Comparison of ENCODE assay signal across 15 cellular contexts in genomic region chr1:223724376-223724775, GRCh38. TPM values are rescaled to one million over a fixed set of nuclear protein-coding genes. Genes with fewer than 3 reads are reported as not detected.
DNase-seq lines count a peak whose midpoint lies in the region; ATAC-seq and TF ChIP-seq lines count a peak whose summit lies in the region.
"Had no signal": no experiment of that assay in that cellular context is flagged by ENCODE, and none has a peak within 500 bp of the region (broad histone marks: within the 10 kb centered on the region; RNA-seq: fewer than 3 reads in every experiment).

No MANE protein-coding gene starts in this region.

- H3K27me3 ChIP-seq in A673 (replicated peaks; ENCODE audit: insufficient read depth, low read depth, low read length, poor library complexity) (no peaks in the 10 kb centered on the region), mesenchymal stem cell (ENCODE audit: control insufficient read depth in 1 of 2, insufficient read depth in 1 of 2, low read length in 2 of 2) (no peaks in the 10 kb centered on the region)
- H3K27me3 ChIP-seq in CD8-positive, alpha-beta memory T cell (ENCODE audit: insufficient read depth, low read length, poor library complexity, severe bottlenecking) = no peaks in the 10 kb centered on the region

- peaks cover 30% of the 10 kb centered on the region for H3K36me3 ChIP-seq in A673 (ENCODE audit: insufficient read depth, low read length, poor library complexity, severe bottlenecking)
- H3K36me3 ChIP-seq in CD8-positive, alpha-beta memory T cell (ENCODE audit: insufficient read depth, low read length) = peaks cover 42% of the 10 kb centered on the region
- H3K36me3 ChIP-seq in mesenchymal stem cell (ENCODE audit: control insufficient read depth in 1 of 2, insufficient read depth in 2 of 2, low read depth in 1 of 2, low read length in 2 of 2) = peaks cover 50 to 79% of the 10 kb centered on the region in 2 experiments

- H3K36me3 Mint-ChIP-seq in CD8-positive, alpha-beta memory T cell = peaks cover 15 to 74% (median 30%) of the 10 kb centered on the region in 3 donors
- peaks cover 38% of the 10 kb centered on the region for H3K36me3 Mint-ChIP-seq in activated T-helper 17 cell treated with anti-CD3 and anti-CD28 coated beads, Interleukin-2, amount 50 U/mL, for 72 hours (ENCODE audit: low read depth)

- H3K4me1 Mint-ChIP-seq in CD8-positive, alpha-beta memory T cell = peaks cover 75 to 96% (median 90%) of the 10 kb centered on the region in 3 donors
- H3K4me1 Mint-ChIP-seq in activated T-helper 17 cell treated with anti-CD3 and anti-CD28 coated beads, Interleukin-2, amount 50 U/mL, for 72 hours = peaks cover 46% of the 10 kb centered on the region

- no peak overlapping the region for H2BK5ac ChIP-seq in mesenchymal stem cell (ENCODE audit: low read depth, low read length, poor library complexity, severe bottlenecking)

- peak; percentile 42 for DNase-seq in A673 (ENCODE audit: low spot score)
- DNase-seq in CD8-positive, alpha-beta memory T cell = no peak
- peak; percentile 85 for DNase-seq in mesenchymal stem cell
- DNase-seq in erythroblast (lab: John Stamatoyannopoulos, UW) = no peak
- no peak for DNase-seq in putamen (ENCODE audit: low spot score)
- DNase-seq in NCI-H345 (lab: John Stamatoyannopoulos, UW) = no peak
- no peak for DNase-seq in COLO829 (ENCODE audit: low spot score)
- DNase-seq: activated CD4-positive, alpha-beta T cell treated with anti-CD3 and anti-CD28 coated beads for 4 hours; left ventricle myocardium superior; psoas muscle; RPMI8226; T-helper 9 cell had no signal

- no peaks in the 10 kb centered on the region for H3K27me3 Mint-ChIP-seq in CD8-positive, alpha-beta memory T cell
- H3K27me3 Mint-ChIP-seq in activated T-helper 17 cell treated with anti-CD3 and anti-CD28 coated beads, Interleukin-2, amount 50 U/mL, for 72 hours = no peaks in the 10 kb centered on the region
- H3K27me3 Mint-ChIP-seq: B cell had no signal

- TF ChIP-seq POLR2A in erythroblast (IDR thresholded peaks at IDR 0.05; ENCODE audit: low read length) = no peak

- intact Hi-C loops in A673 (cut with micrococcal nuclease; ENCODE audit: unreplicated experiment) = no loop called here

- no peak overlapping the region for H3K4me3 ChIP-seq in A673 (ENCODE audit: low read depth, low read length, poor library complexity, severe bottlenecking)
- H3K4me3 ChIP-seq in CD8-positive, alpha-beta memory T cell (ENCODE audit: low read length) = no peak overlapping the region
- H3K4me3 ChIP-seq in mesenchymal stem cell (ENCODE audit: insufficient read depth in 1 of 2, low read depth in 1 of 2, low read length in 2 of 2) = no peak overlapping the region
- H3K4me3 ChIP-seq: psoas muscle had no signal

- H3K9me3 Mint-ChIP-seq in CD8-positive, alpha-beta memory T cell = no peaks in the 10 kb centered on the region
- no peaks in the 10 kb centered on the region for H3K9me3 Mint-ChIP-seq in activated T-helper 17 cell treated with anti-CD3 and anti-CD28 coated beads, Interleukin-2, amount 50 U/mL, for 72 hours

- H3K23ac ChIP-seq in mesenchymal stem cell (ENCODE audit: low read length in 2 of 2) = no peak overlapping the region

- H3K27ac Mint-ChIP-seq in CD8-positive, alpha-beta memory T cell = peak overlapping the region in 7 of 8 donors; percentile 63 to 86 (median 75)
- H3K27ac Mint-ChIP-seq in activated T-helper 17 cell treated with anti-CD3 and anti-CD28 coated beads, Interleukin-2, amount 50 U/mL, for 72 hours = peak overlapping the region; percentile 92
- H3K27ac Mint-ChIP-seq: B cell had no signal

- H3K18ac ChIP-seq in mesenchymal stem cell (ENCODE audit: low read depth in 1 of 2, low read length in 2 of 2) = no peak overlapping the region

- H2BK15ac ChIP-seq in mesenchymal stem cell (ENCODE audit: low read depth, poor library complexity, severe bottlenecking) = peak overlapping the region; percentile 65

- no peak for TF ChIP-seq CTCF in A673 (conservative IDR thresholded peaks at IDR 0.05; ENCODE audit: low read depth, low read length)

- H2AK5ac ChIP-seq in mesenchymal stem cell (ENCODE audit: low read length, severe bottlenecking) = no peak overlapping the region

- CTCF ChIA-PET in A673 (lab: Charles Lee) = no interaction called here
- CTCF ChIA-PET in CD8-positive, alpha-beta memory T cell (lab: Charles Lee) = interaction anchor here (0.7 to 0.8 kb wide), 2 partner anchors 11 to 12 kb away, joined by 3 read pairs; partner anchors contain the start of gene CAPN2

- no peak overlapping the region for H2BK120ac ChIP-seq in mesenchymal stem cell (ENCODE audit: low read depth, low read length)

- WGBS in mesenchymal stem cell = 27% methylated on average over 3 of the region's 4 CpGs

- H4K8ac ChIP-seq in mesenchymal stem cell (ENCODE audit: low read length) = no peak overlapping the region

- H2AFZ ChIP-seq in mesenchymal stem cell (ENCODE audit: low read depth, low read length) = no peak overlapping the region

- H3K4ac ChIP-seq in mesenchymal stem cell (ENCODE audit: low read depth in 1 of 2, low read length in 2 of 2) = no peak overlapping the region

- H3K79me1 ChIP-seq in mesenchymal stem cell (replicated peaks; ENCODE audit: low read length, poor library complexity, severe bottlenecking) = no peaks in the 10 kb centered on the region

- H3K4me1 ChIP-seq in A673 (ENCODE audit: insufficient read depth, low read length, poor library complexity, severe bottlenecking) (peaks cover 32% of the 10 kb centered on the region), mesenchymal stem cell (ENCODE audit: control insufficient read depth, insufficient read depth, low read depth, low read length) (peaks cover 40% of the 10 kb centered on the region)
- peaks cover 55% of the 10 kb centered on the region for H3K4me1 ChIP-seq in CD8-positive, alpha-beta memory T cell (ENCODE audit: insufficient read depth, low read length)

- no peak overlapping the region for H3K14ac ChIP-seq in mesenchymal stem cell (ENCODE audit: low read length in 2 of 2)

- H2BK12ac ChIP-seq in mesenchymal stem cell (ENCODE audit: low read length in 2 of 2) = no peak overlapping the region

- no TSS peak for BruUV-seq in A673 (replicated peaks; lab: Mats Ljungman, UMichigan)

- peak overlapping the region; percentile 61 for H3K27ac ChIP-seq in A673 (ENCODE audit: low read depth, low read length, poor library complexity, severe bottlenecking)
- no peak overlapping the region for H3K27ac ChIP-seq in CD8-positive, alpha-beta memory T cell (ENCODE audit: low read depth, low read length)
- H3K27ac ChIP-seq in mesenchymal stem cell (ENCODE audit: low read length, poor library complexity, severe bottlenecking) = no peak overlapping the region
- H3K27ac ChIP-seq: HL-60, psoas muscle had no signal

- no peak overlapping the region for H3K4me2 ChIP-seq in mesenchymal stem cell (ENCODE audit: low read length, poor library complexity, severe bottlenecking)

- POLR2A ChIA-PET in A673 (lab: Charles Lee; ENCODE audit: low non-redundant PET) = no interaction called here
- POLR2A ChIA-PET in CD8-positive, alpha-beta memory T cell (lab: Charles Lee) = no interaction called here

- H3K9me3 ChIP-seq in A673 (ENCODE audit: low read depth, low read length, poor library complexity, severe bottlenecking) (no peaks in the 10 kb centered on the region), mesenchymal stem cell (ENCODE audit: control insufficient read depth, low read length) (no peaks in the 10 kb centered on the region)
- H3K9me3 ChIP-seq in CD8-positive, alpha-beta memory T cell (ENCODE audit: low read length) = no peaks in the 10 kb centered on the region
- H3K9me3 ChIP-seq: psoas muscle had no signal

- peak overlapping the region; percentile 57 for H4K91ac ChIP-seq in mesenchymal stem cell (ENCODE audit: low read length)

- peak overlapping the region; percentile 79 for H3K9ac ChIP-seq in mesenchymal stem cell (ENCODE audit: low read length)

- ATAC-seq in activated T-helper 17 cell treated with anti-CD3 and anti-CD28 coated beads, Interleukin-2, amount 50 U/mL, for 72 hours (replicated peaks) = peak; percentile 11
- ATAC-seq: left ventricle myocardium superior, psoas muscle had no signal

- H3K4me3 Mint-ChIP-seq in CD8-positive, alpha-beta memory T cell = no peak overlapping the region
- peak overlapping the region; percentile 29 for H3K4me3 Mint-ChIP-seq in activated T-helper 17 cell treated with anti-CD3 and anti-CD28 coated beads, Interleukin-2, amount 50 U/mL, for 72 hours
- H3K4me3 Mint-ChIP-seq: B cell had no signal

RNA-seq across cellular contexts. Expression of gene CAPN2, which starts 12.0 kb away (rescaled TPM):
- 131 and 137 TPM in 2 replicates for total RNA-seq in A673 (2021)
- 10 to 100 TPM; 79.8 to 82.9 TPM for total RNA-seq in CD8-positive, alpha-beta memory T cell
- polyA plus RNA-seq in CD8-positive, alpha-beta memory T cell = 252 TPM
- total RNA-seq in activated T-helper 17 cell treated with anti-CD3 and anti-CD28 coated beads, Interleukin-2, amount 50 U/mL, for 72 hours = 10 to 100 TPM; 42.8 to 73.0 TPM
- 247 TPM for polyA plus RNA-seq in mesenchymal stem cell (2013, experiment 1 of 2)
- 249 TPM for polyA plus RNA-seq in mesenchymal stem cell (2013, experiment 2 of 2)

RNA-seq across cellular contexts. Expression of gene CAPN8, which starts 58.9 kb away (rescaled TPM):
- total RNA-seq in A673 (2021) = not detected in 2 replicates
- total RNA-seq in CD8-positive, alpha-beta memory T cell = not detected
- not detected for polyA plus RNA-seq in CD8-positive, alpha-beta memory T cell
- not detected for total RNA-seq in activated T-helper 17 cell treated with anti-CD3 and anti-CD28 coated beads, Interleukin-2, amount 50 U/mL, for 72 hours
- not detected for polyA plus RNA-seq in mesenchymal stem cell (2013, experiment 1 of 2)
- polyA plus RNA-seq in mesenchymal stem cell (2013, experiment 2 of 2) = 0.08 TPM
- total RNA-seq: left ventricle myocardium superior had no signal

Comparison
In these comparisons a context has a peak if more than half of its experiments do, and no peak if none do; other contexts are left out.
1. DNase-seq: peak in A673 (single experiment) and mesenchymal stem cell (single experiment); none in CD8-positive, alpha-beta memory T cell (0 of 5), erythroblast (0 of 2), putamen (single experiment), NCI-H345 (single experiment) and COLO829 (single experiment).